ENCODE assay signal across 8 cellular contexts in genomic region chr1:43382027-43382771, GRCh38. TPM values are rescaled to one million over a fixed set of nuclear protein-coding genes. Genes with fewer than 3 reads are reported as not detected.
DNase-seq lines count a peak whose midpoint lies in the region; ATAC-seq and TF ChIP-seq lines count a peak whose summit lies in the region.
"Had no signal": no experiment of that assay in that cellular context is flagged by ENCODE, and none has a peak within 500 bp of the region (broad histone marks: within the 10 kb centered on the region; RNA-seq: fewer than 3 reads in every experiment).

No MANE protein-coding gene starts in this region.

- intact Hi-C loops in A673 (cut with micrococcal nuclease; ENCODE audit: unreplicated experiment), result no loop called here

- H3K36me3 ChIP-seq in A673 (ENCODE audit: insufficient read depth, low read length, poor library complexity, severe bottlenecking) (peaks cover 43% of the 10 kb centered on the region), lung (ENCODE audit: control insufficient read depth in 2 of 2, insufficient read depth in 2 of 2, low read length in 2 of 2) (peaks cover 35 to 48% of the 10 kb centered on the region in 2 donors)

- H3K4me1 ChIP-seq in A673 (ENCODE audit: insufficient read depth, low read length, poor library complexity, severe bottlenecking), result peaks cover 11% of the 10 kb centered on the region
- H3K4me1 ChIP-seq in lung (ENCODE audit: control insufficient read depth in 2 of 2, insufficient read depth in 2 of 2, low read length in 2 of 2), result peaks cover 3 to 15% of the 10 kb centered on the region in 2 donors

- TF ChIP-seq CTCF in A673 (conservative IDR thresholded peaks at IDR 0.05; ENCODE audit: low read depth, low read length) (no peak), lung (IDR thresholded peaks at IDR 0.05; ENCODE audit: control extremely low read depth, extremely low read depth) (no peak)

- WGBS in lung, 2 donors, result 66 to 76% methylated on average over 6 of the region's 6 CpGs

- in situ Hi-C loops in SK-MEL-5 (cut with HindIII; ENCODE audit: low pct_unique_long_range_greater_than_20kb, low sequenced_read_pairs), result no loop called here

- H3K27me3 ChIP-seq in A673 (replicated peaks; ENCODE audit: insufficient read depth, low read depth, low read length, poor library complexity) (no peaks in the 10 kb centered on the region), lung (ENCODE audit: control insufficient read depth, insufficient read depth) (no peaks in the 10 kb centered on the region)
- H3K27me3 ChIP-seq: MG63 had no signal

- peak; percentile 68 for DNase-seq in A673 (ENCODE audit: low spot score)
- DNase-seq in SK-MEL-5 (ENCODE audit: low read depth, low spot score), result peak; percentile 90
- no peak for DNase-seq in lung (ENCODE audit: low spot score)
- DNase-seq: MG63 had no signal

- H3K4me3 ChIP-seq in A673 (ENCODE audit: low read depth, low read length, poor library complexity, severe bottlenecking) (no peak overlapping the region), lung (no peak overlapping the region)
- H3K4me3 ChIP-seq: MG63 had no signal

- BruUV-seq in A673 (replicated peaks; lab: Mats Ljungman, UMichigan), result no TSS peak

- ATAC-seq in lung (ENCODE audit: insufficient read depth, low FRiP score) (no peak), HG03442 (IDR thresholded peaks at IDR 0.05; ENCODE audit: unreplicated experiment) (no peak), GM18520 (IDR thresholded peaks at IDR 0.05; ENCODE audit: unreplicated experiment) (no peak), GM21447 (IDR thresholded peaks at IDR 0.05; ENCODE audit: unreplicated experiment) (no peak)

- H3K27ac ChIP-seq in A673 (ENCODE audit: low read depth, low read length, poor library complexity, severe bottlenecking) (peak overlapping the region; percentile 26), lung (ENCODE audit: low read depth in 1 of 2, low read length in 1 of 2) (peak overlapping the region; percentile 26 to 41)
- H3K27ac ChIP-seq: epithelial cell of prostate had no signal

- CTCF ChIA-PET in A673 (lab: Charles Lee), result interaction anchor here (0.5 to 1.0 kb wide), 2 partner anchors 12 to 155 kb away, joined by 5 to 7 read pairs; no protein-coding TSS in a partner anchor

- POLR2A ChIA-PET in A673 (lab: Charles Lee; ENCODE audit: low non-redundant PET), result no interaction called here

- no peaks in the 10 kb centered on the region for H3K9me3 ChIP-seq in A673 (ENCODE audit: low read depth, low read length, poor library complexity, severe bottlenecking)
- H3K9me3 ChIP-seq in lung (ENCODE audit: control insufficient read depth in 2 of 2, insufficient read depth in 1 of 2, low read length in 1 of 2), result no peaks in the 10 kb centered on the region
- H3K9me3 ChIP-seq: MG63 had no signal

RNA-seq across cellular contexts. Expression of gene MED8, which starts 7.4 kb away (rescaled TPM):
- total RNA-seq in A673 (2021), result 36.7 TPM in 2 replicates
- total RNA-seq in SK-MEL-5 (2014; rRNA removed; shearing (Covaris generic)), result 41.3 and 46.9 TPM in 2 replicates
- polyA plus RNA-seq in SK-MEL-5 (2015; cell fraction: cytosol; rRNA removed), result 38.6 and 44.0 TPM in 2 replicates
- 51.3 and 53.3 TPM in 2 replicates for polyA plus RNA-seq in SK-MEL-5 (2015; cell fraction: nucleus; rRNA removed)
- 10 to 100 TPM; 35.5 to 44.4 TPM for total RNA-seq in lung
- 10 to 100 TPM; 35.9 to 45.1 TPM for polyA plus RNA-seq in lung

RNA-seq across cellular contexts. Expression of gene SZT2, which starts 7.5 kb away (rescaled TPM):
- total RNA-seq in A673 (2021), result 27.9 and 34.6 TPM in 2 replicates
- total RNA-seq in SK-MEL-5 (2014; rRNA removed; shearing (Covaris generic)), result 7.1 and 10.5 TPM in 2 replicates
- polyA plus RNA-seq in SK-MEL-5 (2015; cell fraction: cytosol; rRNA removed), result 13.9 and 38.8 TPM in 2 replicates
- 68.9 and 75.0 TPM in 2 replicates for polyA plus RNA-seq in SK-MEL-5 (2015; cell fraction: nucleus; rRNA removed)
- total RNA-seq in lung, result 10 to 100 TPM; 48.5 to 71.5 TPM
- polyA plus RNA-seq in lung, result 10 to 100 TPM; 15.2 to 31.8 TPM

RNA-seq across cellular contexts. Expression of gene ELOVL1, which starts 14.4 kb away (rescaled TPM):
- total RNA-seq in A673 (2021), result 47.4 and 53.7 TPM in 2 replicates
- total RNA-seq in SK-MEL-5 (2014; rRNA removed; shearing (Covaris generic)), result 69.4 and 78.3 TPM in 2 replicates
- polyA plus RNA-seq in SK-MEL-5 (2015; cell fraction: cytosol; rRNA removed), result 99.1 and 101 TPM in 2 replicates
- 70.6 and 74.9 TPM in 2 replicates for polyA plus RNA-seq in SK-MEL-5 (2015; cell fraction: nucleus; rRNA removed)
- total RNA-seq in lung, result 100 to 1,000 TPM in 1 of 2 donors, 10 to 100 TPM in 1; 41.2 to 126 TPM
- 100 to 1,000 TPM in 1 of 2 donors, 10 to 100 TPM in 1; 79.1 to 174 TPM for polyA plus RNA-seq in lung

RNA-seq across cellular contexts. Expression of gene CDC20, which starts 23.4 kb away (rescaled TPM):
- total RNA-seq in A673 (2021) (296 and 309 TPM in 2 replicates), lung (1 to 10 TPM; 4.8 to 6.1 TPM)
- total RNA-seq in SK-MEL-5 (2014; rRNA removed; shearing (Covaris generic)), result 46.6 and 51.2 TPM in 2 replicates
- 62.0 and 69.7 TPM in 2 replicates for polyA plus RNA-seq in SK-MEL-5 (2015; cell fraction: cytosol; rRNA removed)
- 62.9 and 97.6 TPM in 2 replicates for polyA plus RNA-seq in SK-MEL-5 (2015; cell fraction: nucleus; rRNA removed)
- polyA plus RNA-seq in lung, result 1 to 10 TPM; 3.6 to 5.6 TPM

RNA-seq across cellular contexts. Expression of gene MPL, which starts 44.6 kb away (rescaled TPM):
- total RNA-seq in A673 (2021) (not detected in 2 replicates), lung (under 1 TPM; 0.63 to 0.67 TPM)
- not detected in 2 replicates for total RNA-seq in SK-MEL-5 (2014; rRNA removed; shearing (Covaris generic))
- not detected in 2 replicates for polyA plus RNA-seq in SK-MEL-5 (2015; cell fraction: cytosol; rRNA removed)
- not detected in 2 replicates for polyA plus RNA-seq in SK-MEL-5 (2015; cell fraction: nucleus; rRNA removed)
- polyA plus RNA-seq in lung, result under 1 TPM; 0.12 to 0.23 TPM
